ENCODE assay signal across 12 cellular contexts in the genomic region with DNA sequence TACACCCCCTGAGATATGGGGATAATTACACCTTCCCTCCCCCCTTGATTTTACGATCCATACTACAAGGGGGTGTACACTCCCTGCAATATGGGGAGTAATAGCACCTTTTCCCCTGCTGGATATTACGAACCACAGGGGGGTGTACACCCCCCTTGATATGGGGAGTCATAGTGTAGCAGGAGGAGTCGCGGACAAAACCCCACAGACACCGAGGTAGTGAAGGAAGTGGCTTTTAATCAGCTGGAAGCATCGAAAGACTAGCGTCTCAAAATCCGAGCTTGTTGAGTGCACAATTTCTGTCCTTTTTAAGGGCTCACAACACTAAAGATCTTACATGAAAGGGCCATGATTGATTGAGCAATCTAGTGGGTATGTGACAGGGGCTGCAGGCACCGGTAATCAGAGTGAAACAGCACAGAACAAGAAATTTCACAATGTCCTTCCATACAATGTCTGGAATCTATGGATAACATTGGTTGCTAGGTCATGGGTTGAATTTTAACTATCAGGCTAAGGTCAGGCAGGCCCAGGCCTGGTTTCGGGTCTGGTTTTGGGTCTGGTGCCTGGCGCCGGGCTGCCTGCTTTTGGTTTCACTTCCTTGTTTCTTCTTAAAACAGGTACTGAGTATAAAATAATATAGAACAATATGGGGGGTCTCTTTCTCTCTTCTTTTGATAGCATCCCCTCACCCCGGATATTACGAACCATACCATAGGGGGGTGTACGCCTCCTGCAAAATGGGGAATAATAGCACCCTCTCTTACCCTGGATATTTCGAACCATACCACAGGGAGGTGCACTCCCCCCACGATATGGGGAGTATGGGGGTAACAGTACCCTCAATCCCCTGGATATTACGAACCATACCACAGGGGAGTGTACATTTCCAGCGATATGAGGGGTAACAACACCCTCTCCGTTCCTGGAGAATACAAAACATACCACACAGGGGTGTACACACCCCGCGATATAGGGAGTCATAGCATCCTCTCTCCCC. TPM values are rescaled to one million over a fixed set of nuclear protein-coding genes. Genes with fewer than 3 reads are reported as not detected.
DNase-seq lines count a peak whose midpoint lies in the region; ATAC-seq and TF ChIP-seq lines count a peak whose summit lies in the region.
"Not testable (repeated sequence)": the region's sequence is repeated elsewhere in the genome, so short reads cannot be mapped to it uniquely, and the experiment has no call there.
"Had no signal": no experiment of that assay in that cellular context is flagged by ENCODE, and none has a peak within 500 bp of the region (broad histone marks: within the 10 kb centered on the region; RNA-seq: fewer than 3 reads in every experiment).

No MANE protein-coding gene starts in this region.

- not testable (repeated sequence) for H3K27ac ChIP-seq in CD4-positive, alpha-beta memory T cell (ENCODE audit: low read depth, low read length)

- not testable (repeated sequence) for H3K4me3 ChIP-seq in CD4-positive, alpha-beta memory T cell (ENCODE audit: low read length in 2 of 2)

- H3K27me3 ChIP-seq in CD4-positive, alpha-beta memory T cell (ENCODE audit: insufficient read depth, low read length): not testable (repeated sequence)

- ATAC-seq in activated T-cell treated with anti-CD3 and anti-CD28 coated beads, Interleukin-2, amount 50 U/mL, for 4 hours: peak in 1 of 2 donors; percentile 21
- ATAC-seq in effector memory CD8-positive, alpha-beta T cell (replicated peaks): not testable (repeated sequence)
- ATAC-seq in natural killer cell: peak in 1 of 3 donors; percentile 37

- H3K4me1 Mint-ChIP-seq in CD4-positive, alpha-beta memory T cell; activated T-cell treated with anti-CD3 and anti-CD28 coated beads, Interleukin-2, amount 50 U/mL, for 4 hours (ENCODE audit: low read depth); effector memory CD8-positive, alpha-beta T cell (ENCODE audit: low read depth in 2 of 2); natural killer cell: not testable (repeated sequence)
- peaks cover 15 to 30% (median 22%) of the 10 kb centered on the region in 3 donors for H3K4me1 Mint-ChIP-seq in IgD-negative memory B cell
- H3K4me1 Mint-ChIP-seq in T-helper 1 cell treated with Interleukin-12 subunit alpha and Interleukin-12 subunit beta and Interleukin-4 antibody, amounts not matched to agents 30 μg/mL and 1 μg/mL, for 36 hours (ENCODE audit: low read depth): peaks cover 17% of the 10 kb centered on the region

- not testable (repeated sequence) for TF ChIP-seq CTCF in natural killer cell (IDR thresholded peaks at IDR 0.05)

- not testable (repeated sequence) for H3K36me3 ChIP-seq in CD4-positive, alpha-beta memory T cell (ENCODE audit: insufficient read depth, low read length)

- intact Hi-C loops in CD4-positive, alpha-beta memory T cell (cut with micrococcal nuclease); natural killer cell (cut with micrococcal nuclease): not testable (repeated sequence)

- H3K27ac Mint-ChIP-seq in CD4-positive, alpha-beta memory T cell: peak overlapping the region in 4 of 7 donors; percentile 49 to 75 (median 70)
- H3K27ac Mint-ChIP-seq in IgD-negative memory B cell: peak overlapping the region; percentile 83 to 95 (median 89)
- peak overlapping the region; percentile 83 for H3K27ac Mint-ChIP-seq in T-helper 1 cell treated with Interleukin-12 subunit alpha and Interleukin-12 subunit beta and Interleukin-4 antibody, amounts not matched to agents 30 μg/mL and 1 μg/mL, for 36 hours
- peak overlapping the region; percentile 7 to 14 for H3K27ac Mint-ChIP-seq in effector memory CD8-positive, alpha-beta T cell
- H3K27ac Mint-ChIP-seq in natural killer cell: peak overlapping the region; percentile 39 to 68

- DNase-seq in CD4-positive, alpha-beta memory T cell; activated T-cell treated with anti-CD3 and anti-CD28 coated beads, Interleukin-2, amount 50 U/mL, for 4 hours; effector memory CD8-positive, alpha-beta T cell; natural killer cell: not testable (repeated sequence)
- DNase-seq in NOMO-1 treated with dmso at 0.1 percent for 144 hours (lab: John Stamatoyannopoulos, UW; ENCODE audit: unreplicated experiment): peak; percentile 19

- CTCF ChIA-PET in CD4-positive, alpha-beta memory T cell (lab: Charles Lee; ENCODE audit: partially characterized antibody): interaction anchor here (0.6 to 1.2 kb wide), 3 partner anchors 12 to 80 kb away, joined by 4 to 5 read pairs (median 4); no protein-coding TSS in a partner anchor

- POLR2A ChIA-PET in CD4-positive, alpha-beta memory T cell (lab: Charles Lee; ENCODE audit: partially characterized antibody): not testable (repeated sequence)

- H3K4me3 Mint-ChIP-seq in CD4-positive, alpha-beta memory T cell: peak overlapping the region; percentile 10 to 66 (median 53)
- H3K4me3 Mint-ChIP-seq in IgD-negative memory B cell: peak overlapping the region; percentile 16 to 81 (median 54)
- peak overlapping the region; percentile 19 for H3K4me3 Mint-ChIP-seq in T-helper 1 cell treated with Interleukin-12 subunit alpha and Interleukin-12 subunit beta and Interleukin-4 antibody, amounts not matched to agents 30 μg/mL and 1 μg/mL, for 36 hours
- peak overlapping the region; percentile 19 for H3K4me3 Mint-ChIP-seq in activated T-cell treated with anti-CD3 and anti-CD28 coated beads, Interleukin-2, amount 50 U/mL, for 4 hours
- H3K4me3 Mint-ChIP-seq in effector memory CD8-positive, alpha-beta T cell: peak overlapping the region; percentile 46 to 50
- H3K4me3 Mint-ChIP-seq in natural killer cell: peak overlapping the region; percentile 71

- H3K27me3 Mint-ChIP-seq in CD4-positive, alpha-beta memory T cell: peaks cover 19 to 36% of the 10 kb centered on the region in 2 donors
- H3K27me3 Mint-ChIP-seq in IgD-negative memory B cell: not testable (repeated sequence)
- peaks cover 38% of the 10 kb centered on the region for H3K27me3 Mint-ChIP-seq in T-helper 1 cell treated with Interleukin-12 subunit alpha and Interleukin-12 subunit beta and Interleukin-4 antibody, amounts not matched to agents 30 μg/mL and 1 μg/mL, for 36 hours (ENCODE audit: low read depth)
- peaks cover 41% of the 10 kb centered on the region for H3K27me3 Mint-ChIP-seq in activated T-cell treated with anti-CD3 and anti-CD28 coated beads, Interleukin-2, amount 50 U/mL, for 4 hours (ENCODE audit: low read depth)
- H3K27me3 Mint-ChIP-seq in effector memory CD8-positive, alpha-beta T cell: peaks cover 84 to 98% of the 10 kb centered on the region in 2 donors
- H3K27me3 Mint-ChIP-seq in natural killer cell (ENCODE audit: low read depth in 2 of 2): peaks cover 65 to 86% of the 10 kb centered on the region in 2 donors

- peaks cover 0 to 13% (median 6%) of the 10 kb centered on the region in 8 donors for H3K9me3 Mint-ChIP-seq in CD4-positive, alpha-beta memory T cell
- H3K9me3 Mint-ChIP-seq in IgD-negative memory B cell; T-helper 1 cell treated with Interleukin-12 subunit alpha and Interleukin-12 subunit beta and Interleukin-4 antibody, amounts not matched to agents 30 μg/mL and 1 μg/mL, for 36 hours; activated T-cell treated with anti-CD3 and anti-CD28 coated beads, Interleukin-2, amount 50 U/mL, for 4 hours; effector memory CD8-positive, alpha-beta T cell; natural killer cell: not testable (repeated sequence)

- H3K9me3 ChIP-seq in CD4-positive, alpha-beta memory T cell (ENCODE audit: control insufficient read depth in 1 of 2, low read length in 2 of 2): not testable (repeated sequence)

- H3K36me3 Mint-ChIP-seq in CD4-positive, alpha-beta memory T cell; IgD-negative memory B cell; T-helper 1 cell treated with Interleukin-12 subunit alpha and Interleukin-12 subunit beta and Interleukin-4 antibody, amounts not matched to agents 30 μg/mL and 1 μg/mL, for 36 hours (ENCODE audit: low read depth); activated T-cell treated with anti-CD3 and anti-CD28 coated beads, Interleukin-2, amount 50 U/mL, for 4 hours (ENCODE audit: insufficient read depth); effector memory CD8-positive, alpha-beta T cell (ENCODE audit: insufficient read depth); natural killer cell: not testable (repeated sequence)

- not testable (repeated sequence) for H3K4me1 ChIP-seq in CD4-positive, alpha-beta memory T cell (ENCODE audit: insufficient read depth, low read length)

RNA-seq across cellular contexts. Expression of a gene that starts 20.6 kb away (rescaled TPM):
- not detected for total RNA-seq in CD4-positive, alpha-beta memory T cell
- polyA plus RNA-seq in CD4-positive, alpha-beta memory T cell: not detected
- not detected for polyA plus RNA-seq in IgD-negative memory B cell
- total RNA-seq in activated T-cell treated with anti-CD3 and anti-CD28 coated beads, Interleukin-2, amount 50 U/mL, for 4 hours: not detected
- not detected for total RNA-seq in natural killer cell
- total RNA-seq: adrenal gland, chondrocyte, fibroblast of villous mesenchyme, lung, prostate gland had no signal

RNA-seq across cellular contexts. Expression of a gene that starts 23.8 kb away (rescaled TPM):
- total RNA-seq in CD4-positive, alpha-beta memory T cell: 10 to 100 TPM; 27.7 to 28.9 TPM
- polyA plus RNA-seq in CD4-positive, alpha-beta memory T cell: 10 to 100 TPM; 43.1 to 58.2 TPM
- polyA plus RNA-seq in IgD-negative memory B cell: 47.0 TPM
- total RNA-seq in activated T-cell treated with anti-CD3 and anti-CD28 coated beads, Interleukin-2, amount 50 U/mL, for 4 hours: 10 to 100 TPM; 70.9 to 79.8 (median 72.2) TPM
- 10 to 100 TPM; 25.4 to 32.5 (median 29.5) TPM for total RNA-seq in natural killer cell

RNA-seq across cellular contexts. Expression of a gene that starts 36.4 kb away (rescaled TPM):
- 1 to 10 TPM; 2.9 to 3.2 TPM for total RNA-seq in CD4-positive, alpha-beta memory T cell
- polyA plus RNA-seq in CD4-positive, alpha-beta memory T cell: 1 to 10 TPM in 1 of 2 donors, under 1 TPM in 1; 0.64 to 7.1 TPM
- polyA plus RNA-seq in IgD-negative memory B cell: 0.59 TPM
- total RNA-seq in activated T-cell treated with anti-CD3 and anti-CD28 coated beads, Interleukin-2, amount 50 U/mL, for 4 hours: under 1 TPM; 0.15 to 0.35 (median 0.24) TPM
- total RNA-seq in natural killer cell: 1 to 10 TPM; 1.5 to 2.5 (median 2.1) TPM

Comparison
In these comparisons a context has a peak if more than half of its experiments do, and no peak if none do; other contexts are left out.
1. H3K27ac Mint-ChIP-seq: peak in every context shown above with its lines; median percentile 89 in IgD-negative memory B cell; 83 in T-helper 1 cell treated with Interleukin-12 subunit alpha and Interleukin-12 subunit beta and Interleukin-4 antibody, amounts not matched to agents 30 μg/mL and 1 μg/mL, for 36 hours; 70 in CD4-positive, alpha-beta memory T cell; 54 in natural killer cell; 10 in effector memory CD8-positive, alpha-beta T cell.
2. H3K4me3 Mint-ChIP-seq: peak in every context shown above with its lines; median percentile 71 in natural killer cell; 54 in IgD-negative memory B cell; 53 in CD4-positive, alpha-beta memory T cell; 48 in effector memory CD8-positive, alpha-beta T cell; 19 in T-helper 1 cell treated with Interleukin-12 subunit alpha and Interleukin-12 subunit beta and Interleukin-4 antibody, amounts not matched to agents 30 μg/mL and 1 μg/mL, for 36 hours; 19 in activated T-cell treated with anti-CD3 and anti-CD28 coated beads, Interleukin-2, amount 50 U/mL, for 4 hours.